ENCODE assay signal across 11 cellular contexts in the genomic region with DNA sequence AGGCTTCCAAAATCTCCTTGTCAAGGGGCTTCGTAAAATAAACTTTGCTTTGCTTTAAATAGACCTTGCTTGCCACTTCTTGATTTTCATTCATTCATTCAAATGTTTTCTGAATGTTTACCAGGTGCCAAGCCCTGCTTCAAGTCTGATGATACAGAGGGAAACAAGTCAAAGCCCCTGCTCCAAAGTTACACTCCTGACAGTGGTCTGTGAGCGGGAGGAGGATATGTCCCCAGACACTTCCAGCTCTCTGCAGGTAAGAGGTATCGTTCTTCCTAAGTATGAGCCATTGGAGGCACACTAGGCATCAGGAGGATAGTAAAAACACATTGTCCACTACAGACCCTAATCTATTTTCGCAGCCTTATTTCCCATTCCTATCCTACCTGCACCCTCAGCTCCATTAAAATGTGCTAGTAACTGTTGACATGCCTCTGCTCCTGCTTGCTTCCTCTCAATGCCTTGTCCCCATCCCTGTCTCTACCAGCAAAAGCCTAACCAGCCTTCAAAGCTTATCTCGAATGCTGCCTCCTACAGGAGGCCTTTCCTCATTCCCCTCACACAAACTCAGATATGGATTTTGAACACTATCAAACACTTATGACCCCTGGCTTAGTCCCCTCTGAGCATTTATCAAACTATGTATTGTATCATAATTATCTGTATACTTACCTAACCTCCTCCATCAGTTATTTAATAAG. TPM values are rescaled to one million over a fixed set of nuclear protein-coding genes. Genes with fewer than 3 reads are reported as not detected.
A peak's percentile ranks its signal among the peaks of the same experiment; 100 is the strongest.
DNase-seq lines count a peak whose midpoint lies in the region; ATAC-seq and TF ChIP-seq lines count a peak whose summit lies in the region.
"Had no signal": no experiment of that assay in that cellular context is flagged by ENCODE, and none has a peak within 500 bp of the region (broad histone marks: within the 10 kb centered on the region; RNA-seq: fewer than 3 reads in every experiment).

No MANE protein-coding gene starts in this region.

- 82 to 94% (median 87%) methylated on average over 5 of the region's 5 CpGs for WGBS in spleen, 5 donors

- H3K4me3 ChIP-seq in epithelial cell of esophagus (ENCODE audit: low read length) (no peak overlapping the region), spleen (no peak overlapping the region)
- H3K4me3 ChIP-seq: SJCRH30, testis had no signal

- H3K4me1 ChIP-seq in spleen: peaks cover 14 to 98% (median 76%) of the 10 kb centered on the region in 6 donors
- H3K4me1 ChIP-seq: SJCRH30 had no signal

- peak; percentile 40 for DNase-seq in NCI-H82 (lab: John Stamatoyannopoulos, UW)
- no peak for DNase-seq in NCI-H82 treated with DMSO at 0.1 percent for 48 hours (lab: John Stamatoyannopoulos, UW; ENCODE audit: unreplicated experiment)
- peak; percentile 26 for DNase-seq in M059J (ENCODE audit: low read depth)
- no peak for DNase-seq in epithelial cell of esophagus (ENCODE audit: low read depth)
- no peak for DNase-seq in spleen
- DNase-seq in NCI-H1092 (lab: John Stamatoyannopoulos, UW): no peak

- no peak for TF ChIP-seq POLR2A in spleen (IDR thresholded peaks at IDR 0.05)

- H3K27ac ChIP-seq in spleen: peak overlapping the region in 6 of 8 donors; percentile 27 to 66 (median 64)
- H3K27ac ChIP-seq: C4-2B, SJCRH30, testis had no signal

- H3K36me3 ChIP-seq in spleen: no peaks in the 10 kb centered on the region

- intact Hi-C loops in spleen (cut with DNase I; ENCODE audit: low total_unique reads): loop anchor here (10.0 kb wide), 3 partner anchors 80 to 260 kb away; no protein-coding TSS in a partner anchor

- H3K9me3 ChIP-seq in spleen: no peaks in the 10 kb centered on the region
- H3K9me3 ChIP-seq: SJCRH30, testis had no signal

- no peaks in the 10 kb centered on the region for H3K27me3 ChIP-seq in spleen (replicated peaks in 1 of 7)
- H3K27me3 ChIP-seq: SJCRH30, testis had no signal

- ATAC-seq in HG03432 (IDR thresholded peaks at IDR 0.05; ENCODE audit: unreplicated experiment) (no peak), HG03342 (IDR thresholded peaks at IDR 0.05; ENCODE audit: unreplicated experiment) (no peak)

- TF ChIP-seq CTCF in epithelial cell of esophagus (IDR thresholded peaks at IDR 0.05; ENCODE audit: insufficient read depth, low read depth, low read length, missing control alignments): peak; percentile 32
- TF ChIP-seq CTCF in spleen (IDR thresholded peaks at IDR 0.05 in 8 of 11, conservative IDR thresholded peaks at IDR 0.05 in 3 of 11): peak in 2 of 11 experiments; percentile 12 to 20

RNA-seq across cellular contexts. Expression of gene WBP4, which starts 6.2 kb away (rescaled TPM):
- 6.9 and 9.8 TPM in 2 replicates for total RNA-seq in M059J (2014; rRNA removed; shearing (Covaris generic))
- total RNA-seq in spleen: 1 to 10 TPM; 7.0 to 9.2 (median 8.0) TPM
- 1 to 10 TPM; 7.9 to 9.1 (median 9.0) TPM for polyA plus RNA-seq in spleen

RNA-seq across cellular contexts. Expression of gene ELF1, which starts 36.0 kb away (rescaled TPM):
- total RNA-seq in M059J (2014; rRNA removed; shearing (Covaris generic)): 18.9 and 26.6 TPM in 2 replicates
- 100 to 1,000 TPM; 107 to 146 (median 124) TPM for total RNA-seq in spleen
- polyA plus RNA-seq in spleen: 10 to 100 TPM; 18.0 to 33.7 (median 28.3) TPM

Comparison
In these comparisons a context has a peak if more than half of its experiments do, and no peak if none do; other contexts are left out.
1. DNase-seq: peak in NCI-H82 (single experiment) and M059J (single experiment); none in NCI-H82 treated with DMSO at 0.1 percent for 48 hours (single experiment), epithelial cell of esophagus (single experiment), spleen (single experiment) and NCI-H1092 (single experiment).